Comparison of ENCODE assay signal across 15 cellular contexts in genomic region chr1:27346357-27346756, GRCh38. TPM values are rescaled to one million over a fixed set of nuclear protein-coding genes. Genes with fewer than 3 reads are reported as not detected.
"Had no signal": no experiment of that assay in that cellular context is flagged by ENCODE, and none has a peak within 500 bp of the region (broad histone marks: within the 10 kb centered on the region; RNA-seq: fewer than 3 reads in every experiment).

No MANE protein-coding gene starts in this region.

- ATAC-seq: heart left ventricle, left lobe of liver, SK-N-SH treated with all-trans-retinoic acid at 6 μM for 48 hours had no signal

- DNase-seq: activated CD4-positive, alpha-beta T cell treated with anti-CD3 and anti-CD28 coated beads, Interleukin-2, amount 50 U/mL, for 1 hour; activated gamma-delta T cell treated with Interleukin-2 at 50 U/mL for 16 hours; activated T-cell treated with anti-CD3 and anti-CD28 coated beads, Interleukin-2, amount 50 U/mL, for 1 hour; foreskin melanocyte; heart left ventricle; islet precursor cell; ovary; stimulated activated CD4-positive, alpha-beta T cell treated with anti-CD3 and anti-CD28 coated beads, Interleukin-15, amount 100 ng/mL, for 24 hours; stimulated activated CD4-positive, alpha-beta T cell treated with anti-CD3 and anti-CD28 coated beads, Interleukin-4, amount 100 ng/mL, for 24 hours; T-helper 9 cell; thyroid gland; uterus had no signal

RNA-seq across cellular contexts. Expression of gene SYTL1, which starts 4.5 kb away (rescaled TPM):
- total RNA-seq: endothelial cell of umbilical vein had no signal

RNA-seq across cellular contexts. Expression of gene FCN3, which starts 28.3 kb away (rescaled TPM):
- total RNA-seq: endothelial cell of umbilical vein had no signal

RNA-seq across cellular contexts. Expression of gene CD164L2, which starts 36.8 kb away (rescaled TPM):
- total RNA-seq: endothelial cell of umbilical vein, heart left ventricle, left lobe of liver had no signal
